Comparison of ENCODE assay signal across 21 cellular contexts in genomic region chr1:66761273-66761672, GRCh38. TPM values are rescaled to one million over a fixed set of nuclear protein-coding genes. Genes with fewer than 3 reads are reported as not detected.
DNase-seq lines count a peak whose midpoint lies in the region; ATAC-seq, FAIRE-seq and TF ChIP-seq lines count a peak whose summit lies in the region.
"Had no signal": no experiment of that assay in that cellular context is flagged by ENCODE, and none has a peak within 500 bp of the region (broad histone marks: within the 10 kb centered on the region; RNA-seq: fewer than 3 reads in every experiment).

No MANE protein-coding gene starts in this region.

- TF ChIP-seq EP300 in K562 (IDR thresholded peaks at IDR 0.05; ENCODE audit: low read length) = no peak

- H3F3A ChIP-seq in Loucy (ENCODE audit: low read depth) = no peaks in the 10 kb centered on the region

- H3K4me2 ChIP-seq in Loucy (ENCODE audit: low read depth, low read length, poor library complexity, severe bottlenecking) = no peak overlapping the region
- H3K4me2 ChIP-seq in K562 (ENCODE audit: insufficient read depth, low read length) = no peak overlapping the region

- no peak overlapping the region for H3K4me3 ChIP-seq in Loucy (ENCODE audit: low read length, poor library complexity, severe bottlenecking)
- H3K4me3 ChIP-seq in K562 = no peak overlapping the region
- H3K4me3 ChIP-seq: sigmoid colon had no signal

- H3K9ac ChIP-seq in Loucy (ENCODE audit: low read depth, low read length, poor library complexity, severe bottlenecking) = no peak overlapping the region
- no peak overlapping the region for H3K9ac ChIP-seq in K562 (ENCODE audit: insufficient read depth in 1 of 2, low read depth in 2 of 2, low read length in 2 of 2)

- H3K79me2 ChIP-seq in Loucy (ENCODE audit: insufficient read depth, low read length) (no peaks in the 10 kb centered on the region), K562 (ENCODE audit: control insufficient read depth, insufficient read depth, low read length) (no peaks in the 10 kb centered on the region)

- intact Hi-C loops in CD14-positive monocyte (cut with micrococcal nuclease) (loop anchor here in 1 of 2 donors (10.0 kb wide), 1 partner anchor 164 kb away; the partner anchor contains the start of genes DNAI4 and MIER1), K562 (cut with micrococcal nuclease) (no loop called here), left colon (cut with DNase I, micrococcal nuclease) (loop anchor here in 1 of 2 donors (10.0 kb wide), 1 partner anchor 384 kb away; no protein-coding TSS in a partner anchor)

- peak; percentile 51 for DNase-seq in CD14-positive monocyte (ENCODE audit: low spot score)
- DNase-seq in K562 (ENCODE audit: extremely low read depth in 1 of 4, low spot score in 3 of 4) = no peak
- no peak for DNase-seq in left colon
- DNase-seq in NAMALWA (ENCODE audit: low spot score) = no peak
- DNase-seq in KBM-7 = no peak
- DNase-seq in C1 segment of cervical spinal cord (lab: John Stamatoyannopoulos, UW) = no peak
- DNase-seq in GM03348 (ENCODE audit: low spot score) = no peak
- DNase-seq: activated naive CD4-positive, alpha-beta T cell treated with anti-CD3 and anti-CD28 coated beads, Interleukin-2, amount 10 ng/mL, durations not matched to agents 7 days and 5 days; central memory CD4-positive, alpha-beta T cell; GDM1; H9; NCI-H1436 treated with DMSO at 0.1 percent for 48 hours; NCI-H524; nephron progenitor cell; Right ventricle myocardium superior; sigmoid colon; stimulated activated naive CD8-positive, alpha-beta T cell treated with anti-CD3 and anti-CD28 coated beads, Interleukin-15, Interleukin-2, amounts not matched to agents 100 U/mL and 50 U/mL, for 24 hours had no signal

- 49% methylated on average over 2 of the region's 2 CpGs for WGBS in K562 (ENCODE audit: insufficient coverage, low coverage, missing lambda C conversion rate)

- TF ChIP-seq CTCF in CD14-positive monocyte (IDR thresholded peaks at IDR 0.05) = no peak
- TF ChIP-seq CTCF in Loucy (conservative IDR thresholded peaks at IDR 0.05; ENCODE audit: low read length) = peak; percentile 45; the same call in 1 of the 2 replicates
- no peak for TF ChIP-seq CTCF in K562 (IDR thresholded peaks at IDR 0.05 in 2 of 3, conservative IDR thresholded peaks at IDR 0.05 in 1 of 3; ENCODE audit: insufficient read depth in 2 of 3, low read depth in 1 of 3, low read length in 3 of 3)

- CTCF ChIA-PET in K562 (lab: Yijun Ruan, JAX; ENCODE audit: low intra/inter-chr PET ratio) = no interaction called here

- no peaks in the 10 kb centered on the region for H3K36me3 ChIP-seq in Loucy (ENCODE audit: insufficient read depth, low read length)
- no peaks in the 10 kb centered on the region for H3K36me3 ChIP-seq in K562 (ENCODE audit: control insufficient read depth, insufficient read depth, low read length)
- H3K36me3 ChIP-seq: sigmoid colon had no signal

- no peak overlapping the region for H3K4me3 Mint-ChIP-seq in CD14-positive monocyte
- H3K4me3 Mint-ChIP-seq: activated naive CD4-positive, alpha-beta T cell treated with anti-CD3 and anti-CD28 coated beads, Interleukin-2, amount 10 ng/mL, durations not matched to agents 7 days and 5 days; H9; nephron progenitor cell had no signal

- ATAC-seq in K562 = no peak
- peak; percentile 71 for ATAC-seq in left colon
- ATAC-seq: stimulated activated naive CD8-positive, alpha-beta T cell treated with anti-CD3 and anti-CD28 coated beads, Interleukin-15, Interleukin-2, amounts not matched to agents 100 U/mL and 50 U/mL, for 24 hours had no signal

- H3K27me3 ChIP-seq in Loucy (ENCODE audit: insufficient read depth, low read length, poor library complexity, severe bottlenecking) (no peaks in the 10 kb centered on the region), K562 (ENCODE audit: control insufficient read depth in 2 of 2, insufficient read depth in 2 of 2, low read length in 2 of 2) (no peaks in the 10 kb centered on the region)
- H3K27me3 ChIP-seq: sigmoid colon had no signal

- peak overlapping the region; percentile 78 to 91 (median 88) for H3K27ac Mint-ChIP-seq in CD14-positive monocyte
- H3K27ac Mint-ChIP-seq: activated naive CD4-positive, alpha-beta T cell treated with anti-CD3 and anti-CD28 coated beads, Interleukin-2, amount 10 ng/mL, durations not matched to agents 7 days and 5 days; H9; nephron progenitor cell had no signal

- no peaks in the 10 kb centered on the region for H3K36me3 Mint-ChIP-seq in CD14-positive monocyte
- H3K36me3 Mint-ChIP-seq: activated naive CD4-positive, alpha-beta T cell treated with anti-CD3 and anti-CD28 coated beads, Interleukin-2, amount 10 ng/mL, durations not matched to agents 7 days and 5 days had no signal

- TF ChIP-seq RAD21 in K562 (CRISPR knock-in tag; conservative IDR thresholded peaks at IDR 0.05 in 1 of 2, IDR thresholded peaks at IDR 0.05 in 1 of 2) = no peak

- no TSS peak for BruUV-seq in K562 (replicated peaks; lab: Mats Ljungman, UMichigan)

- no peak overlapping the region for H3K27ac ChIP-seq in K562 (ENCODE audit: extremely low read depth, low read depth, low read length)
- H3K27ac ChIP-seq: sigmoid colon had no signal

- no peak for FAIRE-seq in K562 (lab: Jason Lieb, UNC)
- FAIRE-seq: HTR-8/SVneo, TTC549 had no signal

- no peaks in the 10 kb centered on the region for H3K9me3 ChIP-seq in Loucy (ENCODE audit: insufficient read depth, low read depth, low read length)
- no peaks in the 10 kb centered on the region for H3K9me3 ChIP-seq in K562 (replicated peaks; ENCODE audit: control insufficient read depth, insufficient read depth, low read depth, low read length)
- H3K9me3 ChIP-seq: sigmoid colon had no signal

- in situ Hi-C loops in K562 (cut with MboI) = loop anchor here (5.0 kb wide), 2 partner anchors 386 to 741 kb away; no protein-coding TSS in a partner anchor
- in situ Hi-C loops in KBM-7 (cut with MboI; ENCODE audit: low pct_unique_long_range_greater_than_20kb, low sequenced_read_pairs) = loop anchor here (25.0 kb wide), 2 partner anchors 226 to 376 kb away; partner anchors contain the start of gene C1orf141

- peaks cover 31% of the 10 kb centered on the region for H3K4me1 Mint-ChIP-seq in CD14-positive monocyte
- H3K4me1 Mint-ChIP-seq: activated naive CD4-positive, alpha-beta T cell treated with anti-CD3 and anti-CD28 coated beads, Interleukin-2, amount 10 ng/mL, durations not matched to agents 7 days and 5 days; H9 had no signal

- POLR2A ChIA-PET in K562 (lab: Yijun Ruan, JAX) = no interaction called here

- no peaks in the 10 kb centered on the region for H3K9me2 ChIP-seq in Loucy (replicated peaks; ENCODE audit: low read depth, low read length)

- TF ChIP-seq POLR2A in K562 (conservative IDR thresholded peaks at IDR 0.05) = no peak

- H3K4me1 ChIP-seq in Loucy (ENCODE audit: insufficient read depth, low read length, poor library complexity, severe bottlenecking) (peaks cover 15% of the 10 kb centered on the region), K562 (replicated peaks in 1 of 2; ENCODE audit: control insufficient read depth in 2 of 2, insufficient read depth in 2 of 2, low read length in 2 of 2) (peaks cover 7 to 29% of the 10 kb centered on the region in 2 experiments; a peak in 4 of 5 replicates)
- H3K4me1 ChIP-seq: sigmoid colon had no signal

- H2AFZ ChIP-seq in Loucy (ENCODE audit: low read length) = 0 out of 2 replicates have a peak overlapping the region, but pooled peaks have one; percentile 13
- H2AFZ ChIP-seq in K562 (ENCODE audit: low read depth, low read length) = no peak overlapping the region

- H4K20me1 ChIP-seq in Loucy (ENCODE audit: insufficient read depth, low read length, poor library complexity, severe bottlenecking) = no peaks in the 10 kb centered on the region
- no peaks in the 10 kb centered on the region for H4K20me1 ChIP-seq in K562 (replicated peaks; ENCODE audit: control insufficient read depth, insufficient read depth, low read length)

- no peaks in the 10 kb centered on the region for H3K27me3 Mint-ChIP-seq in CD14-positive monocyte (ENCODE audit: low read depth in 3 of 3)

- H3K9me1 ChIP-seq in K562 (ENCODE audit: control insufficient read depth, insufficient read depth, low read length) = no peaks in the 10 kb centered on the region

- H3K9me3 Mint-ChIP-seq in CD14-positive monocyte = peaks cover 0 to 4% (median 0%) of the 10 kb centered on the region in 7 donors
- H3K9me3 Mint-ChIP-seq: activated naive CD4-positive, alpha-beta T cell treated with anti-CD3 and anti-CD28 coated beads, Interleukin-2, amount 10 ng/mL, durations not matched to agents 7 days and 5 days had no signal

RNA-seq across cellular contexts. Expression of gene DYNLT5, which starts 9.0 kb away (rescaled TPM):
- polyA plus RNA-seq in CD14-positive monocyte = under 1 TPM; 0.28 to 0.54 TPM
- total RNA-seq in K562 (2011; cell fraction: chromatin; rRNA removed; ENCODE audit: low replicate concordance) = not detected in 2 replicates
- not detected in 2 replicates for total RNA-seq in K562 (2011; cell fraction: nucleolus; rRNA removed)
- not detected in 2 replicates for total RNA-seq in K562 (2011; cell fraction: nucleoplasm; rRNA removed)
- total RNA-seq in K562 (2014; rRNA removed) = not detected in 2 replicates
- total RNA-seq in K562 (2014; rRNA removed; fragmentation: Illumina TruSeq; extraction: Trizol) = not detected in 2 replicates
- not detected in 2 replicates for total RNA-seq in K562 (2015; rRNA removed; fragmentation: Illumina TruSeq; extraction: Trizol)
- total RNA-seq in K562 (2021) = not detected in 2 replicates
- not detected in 2 replicates for polyA plus RNA-seq in K562 (2011; rRNA removed)
- polyA plus RNA-seq in K562 (2011; cell fraction: cytosol; rRNA removed) = not detected in 2 replicates
- not detected in 2 replicates for polyA plus RNA-seq in K562 (2011; cell fraction: nucleus; rRNA removed)
- polyA plus RNA-seq in K562 (2012) = not detected in 2 replicates
- polyA plus RNA-seq in K562 (2014; fragmentation: Illumina TruSeq; extraction: Trizol) = not detected in 2 replicates
- polyA plus RNA-seq in K562 (2014; fragmentation: Nextera tagmentation; extraction: Ambion mirVana) = not detected
- polyA plus RNA-seq in K562 (2014; rRNA removed) = not detected in 2 replicates
- not detected in 2 replicates for polyA minus RNA-seq in K562 (2011; rRNA and poly(A)+ RNA removed)
- not detected in 2 replicates for polyA minus RNA-seq in K562 (2011; cell fraction: cytosol; rRNA and poly(A)+ RNA removed)
- not detected in 2 replicates for polyA minus RNA-seq in K562 (2011; cell fraction: nucleus; rRNA and poly(A)+ RNA removed)
- under 1 TPM; 0.17 to 0.24 TPM for total RNA-seq in left colon

RNA-seq across cellular contexts. Expression of gene INSL5, which starts 39.8 kb away (rescaled TPM):
- polyA plus RNA-seq in CD14-positive monocyte = not detected
- total RNA-seq in K562 (2011; cell fraction: chromatin; rRNA removed; ENCODE audit: low replicate concordance) = not detected in 2 replicates
- not detected in 2 replicates for total RNA-seq in K562 (2011; cell fraction: nucleolus; rRNA removed)
- total RNA-seq in K562 (2011; cell fraction: nucleoplasm; rRNA removed) = not detected in 2 replicates
- not detected in 2 replicates for total RNA-seq in K562 (2014; rRNA removed)
- total RNA-seq in K562 (2014; rRNA removed; fragmentation: Illumina TruSeq; extraction: Trizol) = not detected in 2 replicates
- total RNA-seq in K562 (2015; rRNA removed; fragmentation: Illumina TruSeq; extraction: Trizol) = not detected in 2 replicates
- not detected in 2 replicates for total RNA-seq in K562 (2021)
- not detected in 2 replicates for polyA plus RNA-seq in K562 (2011; rRNA removed)
- not detected in 2 replicates for polyA plus RNA-seq in K562 (2011; cell fraction: cytosol; rRNA removed)
- not detected in 2 replicates for polyA plus RNA-seq in K562 (2011; cell fraction: nucleus; rRNA removed)
- not detected in 2 replicates for polyA plus RNA-seq in K562 (2012)
- not detected in 2 replicates for polyA plus RNA-seq in K562 (2014; fragmentation: Illumina TruSeq; extraction: Trizol)
- polyA plus RNA-seq in K562 (2014; fragmentation: Nextera tagmentation; extraction: Ambion mirVana) = not detected
- polyA plus RNA-seq in K562 (2014; rRNA removed) = not detected in 2 replicates
- polyA minus RNA-seq in K562 (2011; rRNA and poly(A)+ RNA removed) = not detected in 2 replicates
- polyA minus RNA-seq in K562 (2011; cell fraction: cytosol; rRNA and poly(A)+ RNA removed) = not detected in 2 replicates
- polyA minus RNA-seq in K562 (2011; cell fraction: nucleus; rRNA and poly(A)+ RNA removed) = not detected in 2 replicates
- total RNA-seq in left colon = 10 to 100 TPM; 21.5 to 26.9 TPM
- total RNA-seq: H9, lower leg skin, Right ventricle myocardium superior had no signal

Comparison
In these comparisons a context has a peak if more than half of its experiments do, and no peak if none do; other contexts are left out.
1. RNA of gene INSL5, which starts 39.8 kb away (total RNA-seq): 21.5 to 26.9 TPM in left colon; not detected in K562; every median in the first group is over 10 times any median in the second.